ENCODE assay signal across 8 cellular contexts in the genomic region with DNA sequence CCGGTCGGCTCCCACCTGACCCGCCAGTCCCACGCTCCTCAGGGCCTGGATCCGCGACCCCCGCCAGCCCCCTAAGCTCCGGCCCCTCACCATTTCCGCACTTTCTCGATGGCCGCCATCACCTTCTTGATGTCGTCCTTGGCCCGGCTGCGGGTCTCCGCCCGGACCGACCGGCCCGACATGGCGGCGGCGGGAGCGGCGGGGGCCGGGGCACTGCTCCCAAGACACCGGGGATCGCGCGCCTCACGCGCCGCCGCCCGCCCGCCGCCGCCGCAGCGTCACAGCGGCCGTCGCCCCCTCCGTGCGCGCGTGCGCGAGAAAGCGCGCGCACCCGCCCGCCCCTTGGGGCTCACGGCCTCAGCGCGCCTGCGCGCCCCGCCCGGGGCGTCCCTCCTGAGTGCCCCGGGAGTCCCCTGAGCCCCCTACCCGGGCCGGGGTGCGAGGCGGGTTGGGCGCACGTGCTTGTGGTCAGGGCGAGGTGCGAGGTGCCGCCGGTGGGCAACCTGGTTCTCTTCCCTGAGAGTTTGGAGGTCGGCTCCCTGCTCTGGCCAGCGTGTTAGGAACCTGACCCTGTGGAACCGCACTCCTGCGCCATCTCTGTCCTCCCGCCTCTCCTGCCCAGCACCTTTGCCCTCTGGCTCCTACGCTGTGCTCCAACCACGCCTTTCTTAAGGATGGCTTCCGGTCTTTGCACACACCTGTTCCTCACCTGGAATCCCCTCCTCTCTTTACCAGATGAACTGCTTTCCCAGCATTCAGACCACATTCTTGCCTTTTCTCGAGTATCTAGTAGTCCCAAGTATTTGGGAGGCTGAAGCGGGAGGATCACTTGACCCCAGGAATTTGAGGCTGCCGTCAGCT. TPM values are rescaled to one million over a fixed set of nuclear protein-coding genes. Genes with fewer than 3 reads are reported as not detected.
DNase-seq lines count a peak whose midpoint lies in the region; ATAC-seq, FAIRE-seq and TF ChIP-seq lines count a peak whose summit lies in the region.

A gene (minus strand): TSS at position 294 of the 861 bp plus-strand sequence. CDS start 112 bp downstream, at position 182.

- peaks cover 40% of the 10 kb centered on the region for H3K79me2 ChIP-seq in keratinocyte (ENCODE audit: control insufficient read depth, insufficient read depth, low read length)

- H3K27ac ChIP-seq in keratinocyte (ENCODE audit: control insufficient read depth, insufficient read depth, low read length) = peak within 1 kb of the TSS; percentile 80

- no peak for FAIRE-seq in keratinocyte (lab: Jason Lieb, UNC)

- no peaks in the 10 kb centered on the region for H3K9me3 Mint-ChIP-seq in central memory CD8-positive, alpha-beta T cell

- peaks cover 0 to 3% of the 10 kb centered on the region in 2 experiments for H3K36me3 ChIP-seq in keratinocyte (ENCODE audit: control insufficient read depth in 2 of 2, extremely low read depth in 1 of 2, insufficient read depth in 2 of 2, low read length in 2 of 2)

- no peaks in the 10 kb centered on the region for H3K27me3 ChIP-seq in keratinocyte (ENCODE audit: control insufficient read depth, extremely low read depth, insufficient read depth, low read length)

- peaks cover 6% of the 10 kb centered on the region for H4K20me1 ChIP-seq in keratinocyte (ENCODE audit: control insufficient read depth, extremely low read depth, insufficient read depth, low read length)

- peaks cover 19% of the 10 kb centered on the region for H3K36me3 Mint-ChIP-seq in central memory CD8-positive, alpha-beta T cell (ENCODE audit: insufficient read depth)

- no peak for TF ChIP-seq CTCF in keratinocyte (optimal IDR thresholded peaks at IDR 0.05 in 1 of 3, IDR thresholded peaks at IDR 0.05 in 1 of 3, conservative IDR thresholded peaks at IDR 0.05 in 1 of 3; ENCODE audit: extremely low read depth in 1 of 3, insufficient read depth in 2 of 3, low read length in 3 of 3)

- peak within 1 kb of the TSS; percentile 97 for H3K27ac Mint-ChIP-seq in central memory CD8-positive, alpha-beta T cell (ENCODE audit: low read depth)

- H3K9me3 ChIP-seq in keratinocyte (ENCODE audit: control insufficient read depth, low read depth, low read length) = no peaks in the 10 kb centered on the region

- peak within 1 kb of the TSS; percentile 86 for H3K4me2 ChIP-seq in keratinocyte (ENCODE audit: control insufficient read depth, extremely low read depth, insufficient read depth, low read depth, low read length)

- peaks cover 37% of the 10 kb centered on the region for H3K4me1 Mint-ChIP-seq in central memory CD8-positive, alpha-beta T cell

- H3K27me3 Mint-ChIP-seq in central memory CD8-positive, alpha-beta T cell = no peaks in the 10 kb centered on the region

- H2AFZ ChIP-seq in keratinocyte (ENCODE audit: control insufficient read depth, low read length) = peak within 1 kb of the TSS; percentile 49

- dilution Hi-C loops in keratinocyte (cut with MboI; ENCODE audit: extremely low pct_ligation_motif_present, low sequenced_read_pairs) = no loop called here

- H3K9me1 ChIP-seq in keratinocyte (ENCODE audit: control insufficient read depth, extremely low read depth, insufficient read depth, low read length) = peaks cover 6% of the 10 kb centered on the region

- peak; percentile 56 for ATAC-seq in HG02798 (IDR thresholded peaks at IDR 0.05; ENCODE audit: poor library complexity, unreplicated experiment)
- peak; percentile 57 for ATAC-seq in central memory CD8-positive, alpha-beta T cell (replicated peaks; ENCODE audit: extremely low read depth, poor library complexity, severe bottlenecking)

- H3K4me1 ChIP-seq in keratinocyte (ENCODE audit: control insufficient read depth, extremely low read depth, insufficient read depth, low read length) = peaks cover 25% of the 10 kb centered on the region

- H3K4me3 ChIP-seq in keratinocyte (ENCODE audit: control insufficient read depth in 2 of 3, extremely low read depth in 1 of 3, insufficient read depth in 2 of 3, low read depth in 1 of 3, low read length in 3 of 3) = peak within 1 kb of the TSS; percentile 70 to 96 (median 82)

- DNase-seq in NCI-H187 (lab: John Stamatoyannopoulos, UW) (peak; percentile 68 to 82), NCI-H187 treated with DMSO at 0.1 percent for 48 hours (lab: John Stamatoyannopoulos, UW) (no peak), NCI-H1930 (lab: John Stamatoyannopoulos, UW) (peak; percentile 71 to 90), keratinocyte (ENCODE audit: low read depth, low spot score) (no peak)
- DNase-seq in activated CD4-positive, CD25-positive, alpha-beta regulatory T cell treated with anti-CD3 and anti-CD28 coated beads, Interleukin-2, amount 50 U/mL, for 16 hours (ENCODE audit: low read depth, low spot score) = peak; percentile 58
- peak; percentile 66 to 70 for DNase-seq in central memory CD8-positive, alpha-beta T cell (ENCODE audit: low spot score in 2 of 2)
- peak; percentile 47 to 70 (median 53) for DNase-seq in stimulated activated CD4-positive, alpha-beta T cell treated with anti-CD3 and anti-CD28 coated beads, Interleukin-12 subunit alpha, Interleukin-12 subunit beta, amount 100 ng/mL, for 48 hours (ENCODE audit: low read depth in 2 of 3, low spot score in 1 of 3)

- H3K9ac ChIP-seq in keratinocyte (ENCODE audit: control insufficient read depth, extremely low read depth, insufficient read depth, low read length) = peak within 1 kb of the TSS; percentile 92

- peak within 1 kb of the TSS; percentile 95 for H3K4me3 Mint-ChIP-seq in central memory CD8-positive, alpha-beta T cell

RNA-seq across cellular contexts. Expression of the gene that starts here (rescaled TPM):
- 38.5 to 49.6 TPM (median 41.0 TPM) in 3 replicates for polyA plus RNA-seq in keratinocyte
- 10.5 TPM for polyA plus RNA-seq in keratinocyte (2011; ENCODE audit: low read depth)
- 38.7 and 46.8 TPM in 2 replicates for polyA plus RNA-seq in keratinocyte (2011; cell fraction: cytosol; rRNA removed)
- 18.8 and 23.3 TPM in 2 replicates for polyA plus RNA-seq in keratinocyte (2011; cell fraction: nucleus; rRNA removed)
- 38.3 and 38.4 TPM in 2 replicates for polyA plus RNA-seq in keratinocyte (2012; ENCODE audit: low replicate concordance)
- polyA minus RNA-seq in keratinocyte = 28.2 to 56.9 TPM (median 37.0 TPM) in 3 replicates
- 45.7 TPM for polyA minus RNA-seq in keratinocyte (2011; cell fraction: cytosol; rRNA and poly(A)+ RNA removed)
- polyA minus RNA-seq in keratinocyte (2011; cell fraction: nucleus; rRNA and poly(A)+ RNA removed) = 6.3 and 14.5 TPM in 2 replicates

Comparison
In these comparisons a context has a peak if more than half of its experiments do, and no peak if none do; other contexts are left out.
1. DNase-seq: peak in NCI-H187 (2 of 2), NCI-H1930 (2 of 2), activated CD4-positive, CD25-positive, alpha-beta regulatory T cell treated with anti-CD3 and anti-CD28 coated beads, Interleukin-2, amount 50 U/mL, for 16 hours (single experiment), central memory CD8-positive, alpha-beta T cell (2 of 2) and stimulated activated CD4-positive, alpha-beta T cell treated with anti-CD3 and anti-CD28 coated beads, Interleukin-12 subunit alpha, Interleukin-12 subunit beta, amount 100 ng/mL, for 48 hours (3 of 3); none in NCI-H187 treated with DMSO at 0.1 percent for 48 hours (single experiment) and keratinocyte (single experiment).